In the genomic region with DNA sequence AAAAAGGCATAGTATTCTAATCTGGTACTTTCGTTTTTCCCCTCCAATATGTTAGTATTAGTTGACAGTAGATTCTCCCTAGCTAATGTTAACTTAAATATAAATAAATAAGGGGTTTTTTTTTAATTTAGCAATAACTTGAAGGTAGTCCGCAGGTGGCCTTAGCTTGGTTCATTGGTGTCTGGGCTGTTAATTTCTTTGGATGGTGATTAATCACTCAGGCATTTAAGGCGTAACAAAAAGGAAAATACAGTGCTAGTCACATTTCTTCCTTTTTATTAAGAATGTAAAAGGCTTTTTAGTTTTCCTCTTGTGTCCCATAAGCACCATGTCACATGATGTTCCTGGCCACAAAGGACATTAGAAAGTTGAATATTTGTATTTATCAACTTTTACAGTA, we compare ENCODE assay signal across 20 cellular contexts.
DNase-seq lines count a peak whose midpoint lies in the region; ATAC-seq and TF ChIP-seq lines count a peak whose summit lies in the region.
"Had no signal": no experiment of that assay in that cellular context is flagged by ENCODE, and none has a peak within 500 bp of the region (broad histone marks: within the 10 kb centered on the region; RNA-seq: fewer than 3 reads in every experiment).

No MANE protein-coding gene starts in this region.

- DNase-seq in ELR (ENCODE audit: low read depth): peak; percentile 0
- DNase-seq in PC-3: peak; percentile 6
- DNase-seq in dermis blood vessel endothelial cell: peak; percentile 3
- DNase-seq in renal cortical epithelial cell (ENCODE audit: low read depth): peak; percentile 64
- no peak for DNase-seq in activated T-cell treated with anti-CD3 and anti-CD28 coated beads, Interleukin-2, amount 50 U/mL, for 48 hours
- no peak for DNase-seq in anterior cingulate cortex (lab: John Stamatoyannopoulos, UW)
- DNase-seq: BE2C; CD4-positive, alpha-beta memory T cell; DND-41; GDM1; NCI-H1105; NCI-H187; NCI-H226; NCI-H524 treated with DMSO at 0.1 percent for 48 hours; SHP77; SK-N-SH had no signal

- H3K79me2 ChIP-seq in PC-3 (ENCODE audit: low read length): no peaks in the 10 kb centered on the region

- H3F3A ChIP-seq in PC-3 (ENCODE audit: low read length, unreplicated experiment): no peaks in the 10 kb centered on the region

- H3K9ac ChIP-seq in PC-3 (ENCODE audit: low read length): no peak overlapping the region
- H3K9ac ChIP-seq: SK-N-SH had no signal

- CTCF ChIA-PET in PC-3 (lab: Charles Lee): no interaction called here

- H3K27ac ChIP-seq in PC-3 (ENCODE audit: low read length): no peak overlapping the region

- H3K9me3 ChIP-seq in PC-3 (ENCODE audit: low read length): no peaks in the 10 kb centered on the region
- H3K9me3 ChIP-seq: BE2C, SK-N-SH had no signal

- POLR2A ChIA-PET in PC-3 (lab: Charles Lee; ENCODE audit: unreplicated experiment): no interaction called here

- intact Hi-C loops in PC-3 (cut with micrococcal nuclease): no loop called here

- H3K9me2 ChIP-seq in PC-3 (replicated peaks; ENCODE audit: low read length): no peaks in the 10 kb centered on the region
- H3K9me2 ChIP-seq: SK-N-SH had no signal

- no peak overlapping the region for H2AFZ ChIP-seq in PC-3 (ENCODE audit: low read length)

- BruUV-seq in PC-3 (replicated peaks; lab: Mats Ljungman, UMichigan): no TSS peak

- TF ChIP-seq CTCF in PC-3 (conservative IDR thresholded peaks at IDR 0.05; ENCODE audit: low read depth, low read length): no peak

- no peak overlapping the region for H3K4me3 ChIP-seq in PC-3 (ENCODE audit: low read length)
- H3K4me3 ChIP-seq: GM12878 had no signal

- no peaks in the 10 kb centered on the region for H4K20me1 ChIP-seq in PC-3 (ENCODE audit: low read length)

- H3K36me3 ChIP-seq in PC-3 (ENCODE audit: low read depth, low read length): no peaks in the 10 kb centered on the region
- H3K36me3 ChIP-seq: BE2C had no signal

- H3K27me3 ChIP-seq in PC-3 (ENCODE audit: low read length): no peaks in the 10 kb centered on the region
- H3K27me3 ChIP-seq: BE2C had no signal

- H3K4me1 ChIP-seq in PC-3 (ENCODE audit: insufficient read depth, low read length): no peaks in the 10 kb centered on the region
- H3K4me1 ChIP-seq: BE2C had no signal

- no peak overlapping the region for H3K4me2 ChIP-seq in PC-3 (ENCODE audit: low read length)
- H3K4me2 ChIP-seq: SK-N-SH had no signal

- no peak for ATAC-seq in PC-3
- ATAC-seq in GM21528 (IDR thresholded peaks at IDR 0.05; ENCODE audit: low FRiP score, unreplicated experiment): no peak
- ATAC-seq: GM12878, HepG2, Panc1 had no signal

Comparison
In these comparisons a context has a peak if more than half of its experiments do, and no peak if none do; other contexts are left out.
1. DNase-seq: peak in ELR (single experiment), PC-3 (single experiment), dermis blood vessel endothelial cell (single experiment) and renal cortical epithelial cell (single experiment); none in activated T-cell treated with anti-CD3 and anti-CD28 coated beads, Interleukin-2, amount 50 U/mL, for 48 hours (0 of 2) and anterior cingulate cortex (0 of 58).